ENCODE assay signal across 24 cellular contexts in the genomic region with DNA sequence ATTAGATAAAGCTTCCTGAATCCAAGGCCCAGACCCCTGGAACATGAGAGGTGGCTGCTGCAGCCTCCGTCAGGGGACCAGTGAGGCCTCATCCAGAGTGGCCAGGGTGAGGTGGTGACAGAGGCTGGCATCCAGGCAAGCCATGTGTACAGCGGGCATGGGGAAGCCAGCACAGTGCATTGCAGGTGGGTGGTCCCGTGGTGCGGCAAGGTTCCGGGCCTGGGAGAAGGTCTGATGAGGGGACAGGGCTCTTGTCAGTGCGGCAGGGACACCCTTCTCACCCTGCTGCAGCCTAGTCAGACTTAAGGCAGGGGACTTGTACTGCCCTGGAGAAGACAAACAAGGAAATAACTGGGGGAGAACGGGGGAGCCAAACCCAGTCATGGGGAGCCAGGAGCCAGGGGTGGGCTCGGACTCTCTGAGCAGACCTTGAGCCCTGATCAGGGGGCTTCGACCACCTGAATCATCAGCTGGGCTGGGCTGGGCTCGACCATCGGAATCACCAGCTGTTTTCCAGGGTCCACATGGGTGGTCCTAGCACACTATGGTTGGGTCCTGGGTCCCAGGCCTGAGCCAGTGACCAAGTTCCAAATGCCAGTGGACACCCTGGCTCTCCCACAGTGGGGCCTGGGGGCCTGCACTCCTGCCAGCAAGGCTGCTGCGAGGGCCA.
"Had no signal": no experiment of that assay in that cellular context is flagged by ENCODE, and none has a peak within 500 bp of the region (broad histone marks: within the 10 kb centered on the region; RNA-seq: fewer than 3 reads in every experiment).

No MANE protein-coding gene starts in this region.

- ATAC-seq: natural killer cell; stimulated activated effector memory CD8-positive, alpha-beta T cell treated with anti-CD3 and anti-CD28 coated beads, Interleukin-12 subunit alpha, Interleukin-12 subunit beta, amount 100 ng/mL, for 72 hours; stimulated activated naive CD8-positive, alpha-beta T cell treated with anti-CD3 and anti-CD28 coated beads, Interleukin-15, amount 100 ng/mL, for 72 hours had no signal

- H3K9me3 ChIP-seq: left ventricle myocardium inferior, ovary, prostate gland, sigmoid colon, spleen, tibial nerve, uterus had no signal

- H3K4me2 ChIP-seq: neural progenitor cell had no signal

- H3K9ac ChIP-seq: neural progenitor cell had no signal

- DNase-seq: hippocampal formation; left ventricle myocardium inferior; mesendoderm; naive B cell; natural killer cell; nephron progenitor cell; right cardiac atrium; sigmoid colon; small intestine; spleen; stimulated activated CD4-positive, alpha-beta T cell treated with anti-CD3 and anti-CD28 coated beads, Interleukin-4, amount 100 ng/mL, for 24 hours; stimulated activated naive CD4-positive, alpha-beta T cell; stimulated activated naive CD8-positive, alpha-beta T cell treated with anti-CD3 and anti-CD28 coated beads, Interleukin-15, amount 100 ng/mL, for 72 hours; substantia nigra; uterus had no signal

- H3K27ac Mint-ChIP-seq: mesothelial cell of epicardium; naive B cell; nephron progenitor cell; neural progenitor cell; stimulated activated effector memory CD8-positive, alpha-beta T cell treated with anti-CD3 and anti-CD28 coated beads, Interleukin-12 subunit alpha, Interleukin-12 subunit beta, amount 100 ng/mL, for 72 hours; stimulated activated naive CD8-positive, alpha-beta T cell treated with anti-CD3 and anti-CD28 coated beads, Interleukin-15, amount 100 ng/mL, for 72 hours; type B pancreatic cell had no signal

- H3K27me3 ChIP-seq: neural progenitor cell, ovary, sigmoid colon, spleen, tibial nerve, uterus had no signal

- H3K36me3 Mint-ChIP-seq: natural killer cell had no signal

- H3K9me3 Mint-ChIP-seq: natural killer cell, nephron progenitor cell, neural progenitor cell, type B pancreatic cell had no signal

- FAIRE-seq: keratinocyte, small intestine had no signal

- H3K36me3 ChIP-seq: neural progenitor cell, uterus had no signal

- H3K4me3 ChIP-seq: left ventricle myocardium inferior, lung, neural progenitor cell, ovary, prostate gland, sigmoid colon, spleen, tibial nerve, uterus had no signal

- H3K27me3 Mint-ChIP-seq: naive B cell; stimulated activated naive CD8-positive, alpha-beta T cell treated with anti-CD3 and anti-CD28 coated beads, Interleukin-15, amount 100 ng/mL, for 72 hours; type B pancreatic cell had no signal

- H3K27ac ChIP-seq: left ventricle myocardium inferior, neural progenitor cell, ovary, prostate gland, sigmoid colon, spleen, tibial nerve, uterus had no signal

- H3K4me3 Mint-ChIP-seq: mesothelial cell of epicardium; naive B cell; natural killer cell; nephron progenitor cell; neural progenitor cell; stimulated activated effector memory CD8-positive, alpha-beta T cell treated with anti-CD3 and anti-CD28 coated beads, Interleukin-12 subunit alpha, Interleukin-12 subunit beta, amount 100 ng/mL, for 72 hours; stimulated activated naive CD8-positive, alpha-beta T cell treated with anti-CD3 and anti-CD28 coated beads, Interleukin-15, amount 100 ng/mL, for 72 hours; type B pancreatic cell had no signal

- H3K4me1 ChIP-seq: neural progenitor cell had no signal
